ENCODE assay signal across 18 cellular contexts in the genomic region with DNA sequence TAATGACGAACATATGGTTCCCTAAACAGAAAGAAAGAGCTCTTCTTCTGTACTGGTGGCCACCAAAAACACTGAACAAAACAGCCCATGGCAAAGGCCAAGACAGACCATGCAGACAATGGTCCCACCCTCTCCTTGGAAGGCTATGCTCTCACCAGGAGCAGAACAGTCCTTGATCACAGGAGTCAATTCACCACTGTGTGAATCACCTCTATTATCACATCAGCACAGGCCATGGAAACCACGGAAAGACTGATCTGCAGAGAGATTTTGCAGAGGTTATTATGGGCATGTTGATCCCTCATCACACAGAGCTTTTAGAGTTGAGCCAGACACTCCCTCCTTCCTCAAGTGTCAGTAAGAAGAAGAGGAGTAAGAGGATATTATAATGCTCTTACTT.
"Had no signal": no experiment of that assay in that cellular context is flagged by ENCODE, and none has a peak within 500 bp of the region (broad histone marks: within the 10 kb centered on the region; RNA-seq: fewer than 3 reads in every experiment).

No MANE protein-coding gene starts in this region.

- H3K36me3 Mint-ChIP-seq: activated naive CD4-positive, alpha-beta T cell treated with anti-CD3 and anti-CD28 coated beads, Interleukin-2, amount 50 U/mL, for 24 hours; memory B cell had no signal

- H3K36me3 ChIP-seq: transverse colon had no signal

- H3K9me3 ChIP-seq: transverse colon had no signal

- H3K4me1 ChIP-seq: transverse colon had no signal

- H3K27me3 Mint-ChIP-seq: memory B cell had no signal

- H3K4me3 Mint-ChIP-seq: activated naive CD4-positive, alpha-beta T cell treated with anti-CD3 and anti-CD28 coated beads, Interleukin-2, amount 50 U/mL, for 24 hours; activated T-cell treated with anti-CD3 and anti-CD28 coated beads, Interleukin-2, amount 50 U/mL, for 4 hours; memory B cell had no signal

- H3K27ac ChIP-seq: dorsolateral prefrontal cortex, epithelial cell of prostate, transverse colon had no signal

- H3K9me3 Mint-ChIP-seq: activated naive CD4-positive, alpha-beta T cell treated with anti-CD3 and anti-CD28 coated beads, Interleukin-2, amount 50 U/mL, for 24 hours; activated T-cell treated with anti-CD3 and anti-CD28 coated beads, Interleukin-2, amount 50 U/mL, for 4 hours; memory B cell had no signal

- ATAC-seq: activated T-cell treated with anti-CD3 and anti-CD28 coated beads, Interleukin-2, amount 50 U/mL, for 4 hours; left ventricle myocardium superior; stimulated activated naive CD8-positive, alpha-beta T cell treated with anti-CD3 and anti-CD28 coated beads, Interleukin-15, Interleukin-2, amounts not matched to agents 100 U/mL and 50 U/mL, for 24 hours had no signal

- FAIRE-seq: colon, kidney had no signal

- H3K4me3 ChIP-seq: dorsolateral prefrontal cortex, transverse colon had no signal

- H3K4me1 Mint-ChIP-seq: activated naive CD4-positive, alpha-beta T cell treated with anti-CD3 and anti-CD28 coated beads, Interleukin-2, amount 50 U/mL, for 24 hours; memory B cell had no signal

- H3K27ac Mint-ChIP-seq: activated naive CD4-positive, alpha-beta T cell treated with anti-CD3 and anti-CD28 coated beads, Interleukin-2, amount 50 U/mL, for 24 hours; memory B cell had no signal

- DNase-seq: activated CD4-positive, alpha-beta T cell treated with anti-CD3 and anti-CD28 coated beads, Interleukin-2, amount 50 U/mL, for 1 hour; activated CD4-positive, CD25-positive, alpha-beta regulatory T cell treated with anti-CD3 and anti-CD28 coated beads, Interleukin-2, amount 50 U/mL, for 72 hours; activated CD8-positive, alpha-beta memory T cell treated with anti-CD3 and anti-CD28 coated beads, Interleukin-2, amount 50 U/mL, for 4 hours; activated effector memory CD4-positive, alpha-beta T cell treated with anti-CD3 and anti-CD28 coated beads, Interleukin-2, amount 50 U/mL, for 16 hours; activated T-cell treated with anti-CD3 and anti-CD28 coated beads, Interleukin-2, amount 50 U/mL, for 4 hours; central memory CD4-positive, alpha-beta T cell; dorsolateral prefrontal cortex; foreskin fibroblast; head of caudate nucleus; kidney; left ventricle myocardium superior; stimulated activated naive CD8-positive, alpha-beta T cell treated with anti-CD3 and anti-CD28 coated beads, Interleukin-15, Interleukin-2, amounts not matched to agents 100 U/mL and 50 U/mL, for 24 hours; substantia nigra; transverse colon had no signal
